11 cellular contexts compared by ENCODE assay signal in genomic region chr14:100533647-100534485, GRCh38. TPM values are rescaled to one million over a fixed set of nuclear protein-coding genes. Genes with fewer than 3 reads are reported as not detected.
DNase-seq lines count a peak whose midpoint lies in the region; ATAC-seq and TF ChIP-seq lines count a peak whose summit lies in the region.
"Had no signal": no experiment of that assay in that cellular context is flagged by ENCODE, and none has a peak within 500 bp of the region (broad histone marks: within the 10 kb centered on the region; RNA-seq: fewer than 3 reads in every experiment).

No MANE protein-coding gene starts in this region.

- H3K27me3 ChIP-seq in testis (no peaks in the 10 kb centered on the region), esophagus squamous epithelium (no peaks in the 10 kb centered on the region)

- WGBS in testis, 2 donors: 65 to 66% methylated on average over 5 to 17 of the region's 17 CpGs
- 40 to 53% methylated on average over 8 to 10 of the region's 17 CpGs for WGBS in esophagus squamous epithelium, 2 donors

- TF ChIP-seq CTCF in testis (IDR thresholded peaks at IDR 0.05) (no peak), esophagus squamous epithelium (IDR thresholded peaks at IDR 0.05) (no peak)

- TF ChIP-seq POLR2A in testis (IDR thresholded peaks at IDR 0.05) (no peak), esophagus squamous epithelium (IDR thresholded peaks at IDR 0.05) (no peak)

- no peaks in the 10 kb centered on the region for H3K9me3 Mint-ChIP-seq in activated CD4-positive, alpha-beta T cell treated with anti-CD3 and anti-CD28 coated beads for 36 hours (ENCODE audit: low read depth)
- H3K9me3 Mint-ChIP-seq in activated CD4-positive, alpha-beta memory T cell treated with anti-CD3 and anti-CD28 coated beads, Interleukin-2, amount 10 ng/mL, durations not matched to agents 7 days and 5 days: no peaks in the 10 kb centered on the region
- H3K9me3 Mint-ChIP-seq: T-cell had no signal

- POLR2A ChIA-PET in activated CD4-positive, alpha-beta T cell treated with anti-CD3 and anti-CD28 coated beads for 36 hours (lab: Charles Lee): interaction anchor here (0.7 kb wide), 1 partner anchor 35 kb away, joined by 4 read pairs; no protein-coding TSS in a partner anchor
- POLR2A ChIA-PET in activated CD4-positive, alpha-beta memory T cell treated with anti-CD3 and anti-CD28 coated beads, Interleukin-2, amount 10 ng/mL, durations not matched to agents 7 days and 5 days (lab: Charles Lee): no interaction called here

- DNase-seq in activated CD4-positive, alpha-beta T cell treated with anti-CD3 and anti-CD28 coated beads for 36 hours: peak; percentile 49
- DNase-seq in activated CD4-positive, alpha-beta T cell treated with anti-CD3 and anti-CD28 coated beads, Interleukin-2, amount 50 U/mL, for 4 hours: no peak
- peak; percentile 14 for DNase-seq in activated CD4-positive, alpha-beta memory T cell treated with anti-CD3 and anti-CD28 coated beads, Interleukin-2, amount 10 ng/mL, durations not matched to agents 7 days and 5 days
- DNase-seq in left colon (peak; percentile 28 to 40), testis (peak; percentile 49), esophagus squamous epithelium (lab: John Stamatoyannopoulos, UW) (no peak)
- DNase-seq: anterior cingulate cortex had no signal

- H3K27me3 Mint-ChIP-seq in activated CD4-positive, alpha-beta T cell treated with anti-CD3 and anti-CD28 coated beads for 36 hours: no peaks in the 10 kb centered on the region
- H3K27me3 Mint-ChIP-seq in activated CD4-positive, alpha-beta memory T cell treated with anti-CD3 and anti-CD28 coated beads, Interleukin-2, amount 10 ng/mL, durations not matched to agents 7 days and 5 days: no peaks in the 10 kb centered on the region
- H3K27me3 Mint-ChIP-seq: T-cell had no signal

- H3K27ac Mint-ChIP-seq in activated CD4-positive, alpha-beta T cell treated with anti-CD3 and anti-CD28 coated beads for 36 hours: no peak overlapping the region
- no peak overlapping the region for H3K27ac Mint-ChIP-seq in activated CD4-positive, alpha-beta memory T cell treated with anti-CD3 and anti-CD28 coated beads, Interleukin-2, amount 10 ng/mL, durations not matched to agents 7 days and 5 days
- H3K27ac Mint-ChIP-seq: T-cell had no signal

- peak; percentile 53 for ATAC-seq in activated CD4-positive, alpha-beta T cell treated with anti-CD3 and anti-CD28 coated beads for 36 hours
- peak; percentile 75 for ATAC-seq in left colon
- no peak for ATAC-seq in GM21367 (IDR thresholded peaks at IDR 0.05; ENCODE audit: unreplicated experiment)
- ATAC-seq in GM21717 (IDR thresholded peaks at IDR 0.05; ENCODE audit: unreplicated experiment): no peak
- ATAC-seq: GM12878, T-cell had no signal

- peak overlapping the region; percentile 28 to 41 for H3K27ac ChIP-seq in testis
- H3K27ac ChIP-seq in esophagus squamous epithelium: no peak overlapping the region

- H3K9me3 ChIP-seq in testis (no peaks in the 10 kb centered on the region), esophagus squamous epithelium (no peaks in the 10 kb centered on the region)

- H3K36me3 ChIP-seq in testis (ENCODE audit: low read depth, missing control alignments): no peaks in the 10 kb centered on the region
- H3K36me3 ChIP-seq in esophagus squamous epithelium: peaks cover 0 to 16% (median 0%) of the 10 kb centered on the region in 3 donors

- peaks cover 4% of the 10 kb centered on the region for H3K4me1 Mint-ChIP-seq in activated CD4-positive, alpha-beta T cell treated with anti-CD3 and anti-CD28 coated beads for 36 hours
- peaks cover 4% of the 10 kb centered on the region for H3K4me1 Mint-ChIP-seq in activated CD4-positive, alpha-beta memory T cell treated with anti-CD3 and anti-CD28 coated beads, Interleukin-2, amount 10 ng/mL, durations not matched to agents 7 days and 5 days

- H3K4me3 Mint-ChIP-seq in activated CD4-positive, alpha-beta T cell treated with anti-CD3 and anti-CD28 coated beads for 36 hours: no peak overlapping the region
- H3K4me3 Mint-ChIP-seq in activated CD4-positive, alpha-beta memory T cell treated with anti-CD3 and anti-CD28 coated beads, Interleukin-2, amount 10 ng/mL, durations not matched to agents 7 days and 5 days: no peak overlapping the region
- H3K4me3 Mint-ChIP-seq: T-cell had no signal

- intact Hi-C loops in activated CD4-positive, alpha-beta T cell treated with anti-CD3 and anti-CD28 coated beads for 36 hours (cut with DNase I, micrococcal nuclease): no loop called here
- intact Hi-C loops in left colon (cut with DNase I, micrococcal nuclease): no loop called here
- intact Hi-C loops in testis (cut with DNase I; ENCODE audit: low total_unique reads): no loop called here
- intact Hi-C loops in esophagus squamous epithelium (cut with DNase I): no loop called here

- CTCF ChIA-PET in activated CD4-positive, alpha-beta T cell treated with anti-CD3 and anti-CD28 coated beads for 36 hours (lab: Charles Lee): interaction anchor here (0.7 to 2.4 kb wide), 4 partner anchors 9 to 740 kb away, joined by 3 to 14 read pairs (median 4); no protein-coding TSS in a partner anchor
- CTCF ChIA-PET in activated CD4-positive, alpha-beta memory T cell treated with anti-CD3 and anti-CD28 coated beads, Interleukin-2, amount 10 ng/mL, durations not matched to agents 7 days and 5 days (lab: Charles Lee): interaction anchor here (0.6 to 1.8 kb wide), 5 partner anchors 9 to 148 kb away, joined by 3 to 7 read pairs (median 3); no protein-coding TSS in a partner anchor

- no peaks in the 10 kb centered on the region for H3K36me3 Mint-ChIP-seq in activated CD4-positive, alpha-beta T cell treated with anti-CD3 and anti-CD28 coated beads for 36 hours (ENCODE audit: low read depth)
- H3K36me3 Mint-ChIP-seq in activated CD4-positive, alpha-beta memory T cell treated with anti-CD3 and anti-CD28 coated beads, Interleukin-2, amount 10 ng/mL, durations not matched to agents 7 days and 5 days (ENCODE audit: low read depth): no peaks in the 10 kb centered on the region

- H3K4me3 ChIP-seq in testis (no peak overlapping the region), esophagus squamous epithelium (no peak overlapping the region)
- H3K4me3 ChIP-seq: GM12878 had no signal

- H3K4me1 ChIP-seq in testis (peaks cover 11% of the 10 kb centered on the region), esophagus squamous epithelium (peaks cover 0 to 15% (median 8%) of the 10 kb centered on the region in 3 donors)

RNA-seq across cellular contexts. Expression of gene BEGAIN, which starts 53.4 kb away (rescaled TPM):
- 1 to 10 TPM; 3.1 to 3.5 TPM for total RNA-seq in activated CD4-positive, alpha-beta T cell treated with anti-CD3 and anti-CD28 coated beads for 36 hours
- total RNA-seq in activated CD4-positive, alpha-beta memory T cell treated with anti-CD3 and anti-CD28 coated beads, Interleukin-2, amount 10 ng/mL, durations not matched to agents 7 days and 5 days: 1 to 10 TPM; 2.7 to 3.1 TPM
- 1 to 10 TPM; 1.4 to 2.0 TPM for total RNA-seq in left colon
- 1 to 10 TPM; 6.9 to 7.6 TPM for total RNA-seq in testis
- 4.5 TPM for polyA plus RNA-seq in testis (ENCODE audit: insufficient read depth, low read depth, low replicate concordance)
- total RNA-seq in esophagus squamous epithelium: 1 to 10 TPM in 1 of 4 donors, under 1 TPM in 2, not detected in 1; 0.47 to 1.5 (median 0.53) TPM

Comparison
In these comparisons a context has a peak if more than half of its experiments do, and no peak if none do; other contexts are left out.
1. DNase-seq: peak in activated CD4-positive, alpha-beta T cell treated with anti-CD3 and anti-CD28 coated beads for 36 hours (single experiment), activated CD4-positive, alpha-beta memory T cell treated with anti-CD3 and anti-CD28 coated beads, Interleukin-2, amount 10 ng/mL, durations not matched to agents 7 days and 5 days (single experiment), left colon (2 of 2) and testis (single experiment); none in activated CD4-positive, alpha-beta T cell treated with anti-CD3 and anti-CD28 coated beads, Interleukin-2, amount 50 U/mL, for 4 hours (0 of 2) and esophagus squamous epithelium (single experiment).
2. ATAC-seq: peak in activated CD4-positive, alpha-beta T cell treated with anti-CD3 and anti-CD28 coated beads for 36 hours (single experiment) and left colon (single experiment); none in GM21367 (single experiment) and GM21717 (single experiment).
3. H3K27ac ChIP-seq: peak in testis (2 of 2); none in esophagus squamous epithelium (0 of 4).